Comparison of ENCODE assay signal across 8 cellular contexts in genomic region chr6:32933661-32934085, GRCh38. TPM values are rescaled to one million over a fixed set of nuclear protein-coding genes. Genes with fewer than 3 reads are reported as not detected.
A peak's percentile ranks its signal among the peaks of the same experiment; 100 is the strongest.
DNase-seq lines count a peak whose midpoint lies in the region; ATAC-seq and TF ChIP-seq lines count a peak whose summit lies in the region.

No MANE protein-coding gene starts in this region.

- peaks cover 0 to 25% (median 13%) of the 10 kb centered on the region in 4 donors for H3K4me1 Mint-ChIP-seq in CD4-positive, CD25-positive, alpha-beta regulatory T cell
- H3K4me1 Mint-ChIP-seq in nephron progenitor cell, result peaks cover 20% of the 10 kb centered on the region
- peaks cover 12% of the 10 kb centered on the region for H3K4me1 Mint-ChIP-seq in stimulated activated naive CD8-positive, alpha-beta T cell treated with anti-CD3 and anti-CD28 coated beads, Interleukin-15, amount 100 ng/mL, for 72 hours

- peaks cover 0 to 1% (median 0%) of the 10 kb centered on the region in 7 donors for H3K9me3 Mint-ChIP-seq in CD4-positive, CD25-positive, alpha-beta regulatory T cell
- no peaks in the 10 kb centered on the region for H3K9me3 Mint-ChIP-seq in nephron progenitor cell
- H3K9me3 Mint-ChIP-seq in stimulated activated naive CD8-positive, alpha-beta T cell treated with anti-CD3 and anti-CD28 coated beads, Interleukin-15, amount 100 ng/mL, for 72 hours, result no peaks in the 10 kb centered on the region

- peaks cover 17% of the 10 kb centered on the region for H3K36me3 Mint-ChIP-seq in CD4-positive, CD25-positive, alpha-beta regulatory T cell
- H3K36me3 Mint-ChIP-seq in nephron progenitor cell (ENCODE audit: low read depth), result no peaks in the 10 kb centered on the region

- H3K4me3 Mint-ChIP-seq in CD4-positive, CD25-positive, alpha-beta regulatory T cell, result no peak overlapping the region
- H3K4me3 Mint-ChIP-seq in nephron progenitor cell, result no peak overlapping the region
- no peak overlapping the region for H3K4me3 Mint-ChIP-seq in stimulated activated naive CD8-positive, alpha-beta T cell treated with anti-CD3 and anti-CD28 coated beads, Interleukin-15, amount 100 ng/mL, for 72 hours

- peak overlapping the region in 2 of 3 donors; percentile 33 to 50 for H3K27ac Mint-ChIP-seq in CD4-positive, CD25-positive, alpha-beta regulatory T cell
- H3K27ac Mint-ChIP-seq in nephron progenitor cell, result no peak overlapping the region
- no peak overlapping the region for H3K27ac Mint-ChIP-seq in stimulated activated naive CD8-positive, alpha-beta T cell treated with anti-CD3 and anti-CD28 coated beads, Interleukin-15, amount 100 ng/mL, for 72 hours

- H3K9me3 ChIP-seq in CD4-positive, CD25-positive, alpha-beta regulatory T cell (ENCODE audit: control insufficient read depth in 2 of 2, low read length in 2 of 2), result no peaks in the 10 kb centered on the region

- DNase-seq in CD4-positive, CD25-positive, alpha-beta regulatory T cell, result peak; percentile 63 to 79 (median 64)
- DNase-seq in HL-60 (ENCODE audit: low read depth in 1 of 2, low spot score in 1 of 2) (peak in 1 of 2 experiments; percentile 70), OCI-M1 (lab: John Stamatoyannopoulos, UW) (peak; percentile 87), fibroblast of gingiva (ENCODE audit: low read depth) (peak; percentile 66), nephron progenitor cell (peak; percentile 79)
- peak; percentile 77 for DNase-seq in activated T-cell treated with anti-CD3 and anti-CD28 coated beads, Interleukin-2, amount 50 U/mL, for 1 hour
- DNase-seq in stimulated activated naive CD8-positive, alpha-beta T cell treated with anti-CD3 and anti-CD28 coated beads, Interleukin-15, amount 100 ng/mL, for 72 hours, result peak; percentile 50 to 54

- no peak overlapping the region for H3K4me3 ChIP-seq in CD4-positive, CD25-positive, alpha-beta regulatory T cell (ENCODE audit: low read depth, low read length)
- H3K4me3 ChIP-seq in HL-60 (replicated peaks; ENCODE audit: insufficient read depth, low read length), result no peak overlapping the region

- peak in 1 of 2 donors; percentile 39 for ATAC-seq in CD4-positive, CD25-positive, alpha-beta regulatory T cell (ENCODE audit: low read depth in 2 of 2)
- peak; percentile 53 for ATAC-seq in stimulated activated naive CD8-positive, alpha-beta T cell treated with anti-CD3 and anti-CD28 coated beads, Interleukin-15, amount 100 ng/mL, for 72 hours
- no peak for ATAC-seq in HG02759 (IDR thresholded peaks at IDR 0.05; ENCODE audit: unreplicated experiment)

- no peaks in the 10 kb centered on the region for H3K27me3 Mint-ChIP-seq in CD4-positive, CD25-positive, alpha-beta regulatory T cell
- H3K27me3 Mint-ChIP-seq in nephron progenitor cell (ENCODE audit: low read depth, poor library complexity), result peaks cover 42% of the 10 kb centered on the region
- H3K27me3 Mint-ChIP-seq in stimulated activated naive CD8-positive, alpha-beta T cell treated with anti-CD3 and anti-CD28 coated beads, Interleukin-15, amount 100 ng/mL, for 72 hours, result no peaks in the 10 kb centered on the region

- no peaks in the 10 kb centered on the region for H3K36me3 ChIP-seq in CD4-positive, CD25-positive, alpha-beta regulatory T cell (ENCODE audit: control insufficient read depth, insufficient read depth, low read length)

- TF ChIP-seq CTCF in HL-60 (IDR thresholded peaks at IDR 0.05; ENCODE audit: insufficient read depth, low read length) (peak; percentile 76), nephron progenitor cell (IDR thresholded peaks at IDR 0.05) (peak; percentile 75)

- H3K27me3 ChIP-seq in CD4-positive, CD25-positive, alpha-beta regulatory T cell (ENCODE audit: control insufficient read depth, insufficient read depth, low read length), result no peaks in the 10 kb centered on the region
- H3K27me3 ChIP-seq in HL-60 (ENCODE audit: insufficient read depth, poor library complexity, severe bottlenecking), result no peaks in the 10 kb centered on the region

- H3K27ac ChIP-seq in CD4-positive, CD25-positive, alpha-beta regulatory T cell (ENCODE audit: insufficient read depth, low read length, poor library complexity, severe bottlenecking), result no peak overlapping the region
- H3K27ac ChIP-seq in HL-60 (replicated peaks), result no peak overlapping the region

- H3K4me1 ChIP-seq in CD4-positive, CD25-positive, alpha-beta regulatory T cell (ENCODE audit: control insufficient read depth, insufficient read depth, low read length, poor library complexity, severe bottlenecking), result peaks cover 4% of the 10 kb centered on the region

RNA-seq across cellular contexts. Expression of gene HLA-DMB, which starts 7.2 kb away (rescaled TPM):
- total RNA-seq in CD4-positive, CD25-positive, alpha-beta regulatory T cell, result 17.6 TPM
- 10 to 100 TPM; 12.8 to 44.2 (median 32.4) TPM for polyA plus RNA-seq in CD4-positive, CD25-positive, alpha-beta regulatory T cell

RNA-seq across cellular contexts. Expression of gene HLA-DMA, which starts 19.2 kb away (rescaled TPM):
- 53.1 TPM for total RNA-seq in CD4-positive, CD25-positive, alpha-beta regulatory T cell
- polyA plus RNA-seq in CD4-positive, CD25-positive, alpha-beta regulatory T cell, result 10 to 100 TPM; 32.3 to 89.3 (median 70.1) TPM

RNA-seq across cellular contexts. Expression of gene BRD2, which starts 34.7 kb away (rescaled TPM):
- 425 TPM for total RNA-seq in CD4-positive, CD25-positive, alpha-beta regulatory T cell
- polyA plus RNA-seq in CD4-positive, CD25-positive, alpha-beta regulatory T cell, result 10 to 100 TPM; 43.9 to 58.7 (median 53.8) TPM

Comparison
In these comparisons a context has a peak if more than half of its experiments do, and no peak if none do; other contexts are left out.
1. H3K27ac Mint-ChIP-seq: peak in CD4-positive, CD25-positive, alpha-beta regulatory T cell (2 of 3); none in nephron progenitor cell (single experiment) and stimulated activated naive CD8-positive, alpha-beta T cell treated with anti-CD3 and anti-CD28 coated beads, Interleukin-15, amount 100 ng/mL, for 72 hours (0 of 2).